Comparison of ENCODE assay signal across 16 cellular contexts in the genomic region with DNA sequence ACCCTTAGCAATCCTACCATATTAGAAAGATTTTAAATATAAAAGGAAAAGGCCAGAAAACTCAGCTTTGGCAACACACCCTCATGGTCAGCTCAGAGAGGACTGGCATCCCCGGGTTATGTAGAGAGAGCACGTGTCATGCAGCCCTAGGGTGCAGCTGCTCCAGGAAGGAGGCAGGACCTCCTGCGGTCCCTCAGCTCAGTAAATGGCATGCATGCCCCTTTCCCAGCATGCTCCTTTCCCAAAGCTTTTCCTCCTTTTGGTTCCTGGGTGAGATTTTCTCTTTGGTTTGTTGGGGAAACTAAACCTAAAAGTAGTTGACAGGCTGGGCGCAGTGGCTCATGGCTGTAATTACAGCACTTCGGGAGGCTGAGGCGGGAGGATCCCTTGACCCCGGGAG. TPM values are rescaled to one million over a fixed set of nuclear protein-coding genes. Genes with fewer than 3 reads are reported as not detected.
A peak's percentile ranks its signal among the peaks of the same experiment; 100 is the strongest.
DNase-seq lines count a peak whose midpoint lies in the region; ATAC-seq, FAIRE-seq and TF ChIP-seq lines count a peak whose summit lies in the region.
"Had no signal": no experiment of that assay in that cellular context is flagged by ENCODE, and none has a peak within 500 bp of the region (broad histone marks: within the 10 kb centered on the region; RNA-seq: fewer than 3 reads in every experiment).

No MANE protein-coding gene starts in this region.

- H4K91ac ChIP-seq in mesenchymal stem cell (ENCODE audit: low read length), result no peak overlapping the region

- H3K14ac ChIP-seq in mesenchymal stem cell (ENCODE audit: low read length in 2 of 2), result no peak overlapping the region

- CTCF ChIA-PET in A549 (lab: Yijun Ruan, JAX), result interaction anchor here (1.2 kb wide), 1 partner anchor 10 kb away, joined by 6 read pairs; no protein-coding TSS in a partner anchor

- no peak overlapping the region for H3K18ac ChIP-seq in mesenchymal stem cell (ENCODE audit: low read depth in 1 of 2, low read length in 2 of 2)

- no peak for ATAC-seq in A549
- no peak for ATAC-seq in GM21515 (IDR thresholded peaks at IDR 0.05; ENCODE audit: unreplicated experiment)
- ATAC-seq: foreskin keratinocyte had no signal

- H2BK15ac ChIP-seq in mesenchymal stem cell (ENCODE audit: low read depth, poor library complexity, severe bottlenecking), result no peak overlapping the region

- H3K27ac ChIP-seq in A549, result peak overlapping the region in 1 of 2 experiments; percentile 56; a peak in 2 of 6 replicates
- H3K27ac ChIP-seq in mesenchymal stem cell (ENCODE audit: low read length, poor library complexity, severe bottlenecking), result peak overlapping the region; percentile 49
- no peak overlapping the region for H3K27ac ChIP-seq in SJCRH30
- H3K27ac ChIP-seq: prostate gland had no signal

- H4K8ac ChIP-seq in mesenchymal stem cell (ENCODE audit: low read length), result no peak overlapping the region

- H3K9me3 ChIP-seq in A549 (no peaks in the 10 kb centered on the region), mesenchymal stem cell (ENCODE audit: control insufficient read depth, low read length) (no peaks in the 10 kb centered on the region), SJCRH30 (replicated peaks) (no peaks in the 10 kb centered on the region)
- H3K9me3 ChIP-seq: prostate gland had no signal

- H3K4me1 ChIP-seq in A549 (peaks cover 41% of the 10 kb centered on the region), mesenchymal stem cell (ENCODE audit: control insufficient read depth, insufficient read depth, low read depth, low read length) (peaks cover 9% of the 10 kb centered on the region), SJCRH30 (no peaks in the 10 kb centered on the region)

- no peak for TF ChIP-seq CTCF in A549 (IDR thresholded peaks at IDR 0.05)

- H3K79me1 ChIP-seq in mesenchymal stem cell (replicated peaks; ENCODE audit: low read length, poor library complexity, severe bottlenecking), result peaks cover 12% of the 10 kb centered on the region

- no peak for FAIRE-seq in A549 (lab: Jason Lieb, UNC)

- DNase-seq in A549 (ENCODE audit: low read depth in 1 of 2, low spot score in 1 of 2), result no peak
- peak; percentile 50 for DNase-seq in EL
- DNase-seq in M059J (ENCODE audit: low read depth), result peak; percentile 26
- DNase-seq in mesenchymal stem cell, result no peak
- DNase-seq in SJCRH30, result no peak
- DNase-seq in KBM-7, result no peak
- no peak for DNase-seq in NOMO-1 treated with dmso at 0.1 percent for 144 hours (lab: John Stamatoyannopoulos, UW; ENCODE audit: unreplicated experiment)
- DNase-seq: activated CD8-positive, alpha-beta memory T cell treated with anti-CD3 and anti-CD28 coated beads, Interleukin-2, amount 50 U/mL, for 48 hours; CD8-positive, alpha-beta memory T cell; foreskin keratinocyte; NCI-H2029; NCI-H446 treated with DMSO at 0.1 percent for 48 hours; stimulated activated CD8-positive, alpha-beta memory T cell treated with anti-CD3 and anti-CD28 coated beads, Interleukin-4, amount 100 ng/mL, for 48 hours; T-helper 1 cell had no signal

- no peak overlapping the region for H3K9ac ChIP-seq in mesenchymal stem cell (ENCODE audit: low read length)

- no peak for TF ChIP-seq POLR2A in A549 (IDR thresholded peaks at IDR 0.05; ENCODE audit: low read length)

- H3K4me3 ChIP-seq in A549, result no peak overlapping the region
- H3K4me3 ChIP-seq in mesenchymal stem cell (ENCODE audit: insufficient read depth in 1 of 2, low read depth in 1 of 2, low read length in 2 of 2), result no peak overlapping the region
- no peak overlapping the region for H3K4me3 ChIP-seq in SJCRH30
- H3K4me3 ChIP-seq: prostate gland had no signal

- TF ChIP-seq EP300 in A549 (IDR thresholded peaks at IDR 0.05), result no peak

- no peak for TF ChIP-seq RAD21 in A549 (conservative IDR thresholded peaks at IDR 0.05 in 1 of 2, IDR thresholded peaks at IDR 0.05 in 1 of 2)

- H3K27me3 ChIP-seq in mesenchymal stem cell (ENCODE audit: control insufficient read depth in 1 of 2, insufficient read depth in 1 of 2, low read length in 2 of 2) (no peaks in the 10 kb centered on the region), SJCRH30 (no peaks in the 10 kb centered on the region)
- H3K27me3 ChIP-seq: foreskin keratinocyte had no signal

- no peak overlapping the region for H2BK120ac ChIP-seq in mesenchymal stem cell (ENCODE audit: low read depth, low read length)

- no peak overlapping the region for H2BK5ac ChIP-seq in mesenchymal stem cell (ENCODE audit: low read depth, low read length, poor library complexity, severe bottlenecking)

- POLR2A ChIA-PET in A549 (lab: Yijun Ruan, JAX), result interaction anchor here (1.5 kb wide), 1 partner anchor 138 kb away, joined by 3 read pairs; no protein-coding TSS in a partner anchor

- no peak overlapping the region for H3K23ac ChIP-seq in mesenchymal stem cell (ENCODE audit: low read length in 2 of 2)

- H3K36me3 ChIP-seq in mesenchymal stem cell (ENCODE audit: control insufficient read depth in 1 of 2, insufficient read depth in 2 of 2, low read depth in 1 of 2, low read length in 2 of 2), result no peaks in the 10 kb centered on the region
- H3K36me3 ChIP-seq in SJCRH30, result no peaks in the 10 kb centered on the region
- H3K36me3 ChIP-seq: prostate gland had no signal

- H2AFZ ChIP-seq in mesenchymal stem cell (ENCODE audit: low read depth, low read length), result no peak overlapping the region

- H2BK12ac ChIP-seq in mesenchymal stem cell (ENCODE audit: low read length in 2 of 2), result no peak overlapping the region

- 63% methylated on average over 7 of the region's 7 CpGs for WGBS in A549 (ENCODE audit: missing lambda C conversion rate)
- 87% methylated on average over 6 of the region's 7 CpGs for WGBS in mesenchymal stem cell

- in situ Hi-C loops in KBM-7 (cut with MboI; ENCODE audit: low pct_unique_long_range_greater_than_20kb, low sequenced_read_pairs), result no loop called here

- peak overlapping the region in 1 of 2 experiments; percentile 7 for H3K4ac ChIP-seq in mesenchymal stem cell (ENCODE audit: low read depth in 1 of 2, low read length in 2 of 2)

- H2AK5ac ChIP-seq in mesenchymal stem cell (ENCODE audit: low read length, severe bottlenecking), result no peak overlapping the region

- H3K4me2 ChIP-seq in A549, result peak overlapping the region; percentile 51; the same call in 2 of the 3 replicates
- peak overlapping the region; percentile 40 for H3K4me2 ChIP-seq in mesenchymal stem cell (ENCODE audit: low read length, poor library complexity, severe bottlenecking)

TF ChIP-seq in A549, 52 proteins besides CTCF, POLR2A, EP300 and RAD21:
- TF ChIP-seq, protein P1, sequence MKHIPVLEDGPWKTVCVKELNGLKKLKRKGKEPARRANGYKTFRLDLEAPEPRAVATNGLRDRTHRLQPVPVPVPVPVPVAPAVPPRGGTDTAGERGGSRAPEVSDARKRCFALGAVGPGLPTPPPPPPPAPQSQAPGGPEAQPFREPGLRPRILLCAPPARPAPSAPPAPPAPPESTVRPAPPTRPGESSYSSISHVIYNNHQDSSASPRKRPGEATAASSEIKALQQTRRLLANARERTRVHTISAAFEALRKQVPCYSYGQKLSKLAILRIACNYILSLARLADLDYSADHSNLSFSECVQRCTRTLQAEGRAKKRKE (CRISPR knock-in tag; IDR thresholded peaks at IDR 0.05; ENCODE audit: low read depth), result no peak
- no peak for TF ChIP-seq EHF (CRISPR knock-in tag; IDR thresholded peaks at IDR 0.05)
- TF ChIP-seq, protein P2, sequence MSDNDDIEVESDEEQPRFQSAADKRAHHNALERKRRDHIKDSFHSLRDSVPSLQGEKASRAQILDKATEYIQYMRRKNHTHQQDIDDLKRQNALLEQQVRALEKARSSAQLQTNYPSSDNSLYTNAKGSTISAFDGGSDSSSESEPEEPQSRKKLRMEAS (IDR thresholded peaks at IDR 0.05), result 0 out of 2 replicates have a peak, but pooled peaks have one; percentile 39

RNA-seq across cellular contexts. Expression of a gene that starts 3.9 kb away (rescaled TPM):
- polyA plus RNA-seq in A549 (2011; rRNA removed) (6.5 and 8.1 TPM in 2 replicates), A549 (2017; fragmentation: RNase III; extraction: RNeasy Plus Mini Kit Qiagen cat#74134 plus additional on column Dnase treatment) (2.5 to 2.8 TPM (median 2.8 TPM) in 3 replicates)
- polyA plus RNA-seq in A549 (2012; cell fraction: cytosol; rRNA removed), result 1.2 and 1.3 TPM in 2 replicates
- polyA plus RNA-seq in A549 (2012; cell fraction: nucleus; rRNA removed), result 1.5 and 1.9 TPM in 2 replicates
- polyA minus RNA-seq in A549 (2011; rRNA and poly(A)+ RNA removed), result 19.2 and 24.0 TPM in 2 replicates
- total RNA-seq in M059J (2014; rRNA removed; shearing (Covaris generic)), result 2.4 and 6.6 TPM in 2 replicates
- 2.3 TPM for polyA plus RNA-seq in mesenchymal stem cell (2013, experiment 1 of 2)
- 2.1 TPM for polyA plus RNA-seq in mesenchymal stem cell (2013, experiment 2 of 2)
- 7.9 and 10.0 TPM in 2 replicates for total RNA-seq in SJCRH30 (2014; rRNA removed; shearing (Covaris generic))

Comparison
In these comparisons a context has a peak if more than half of its experiments do, and no peak if none do; other contexts are left out.
1. DNase-seq: peak in EL (single experiment) and M059J (single experiment); none in A549 (0 of 2), mesenchymal stem cell (single experiment), SJCRH30 (0 of 2), KBM-7 (single experiment) and NOMO-1 treated with dmso at 0.1 percent for 144 hours (single experiment).